Comparison of ENCODE assay signal across 9 cellular contexts in genomic region chr2:197130318-197130717, GRCh38.
DNase-seq lines count a peak whose midpoint lies in the region; ATAC-seq, FAIRE-seq and TF ChIP-seq lines count a peak whose summit lies in the region.
"Had no signal": no experiment of that assay in that cellular context is flagged by ENCODE, and none has a peak within 500 bp of the region (broad histone marks: within the 10 kb centered on the region; RNA-seq: fewer than 3 reads in every experiment).

No MANE protein-coding gene starts in this region.

- peaks cover 22 to 35% (median 28%) of the 10 kb centered on the region in 10 experiments for H3K4me1 ChIP-seq in BLaER1 treated with 17β-estradiol and CSF1 and Interleukin-3, amounts not matched to agents 10 nM and 100 nM

- intact Hi-C loops in activated B cell treated with CpG ODN at 0.5 μM for 24 hours (cut with micrococcal nuclease): loop anchor here (1.0 to 10.0 kb wide), 8 partner anchors 8 to 886 kb away; no protein-coding TSS in a partner anchor

- POLR2A ChIA-PET in activated B cell treated with CpG ODN at 0.5 μM for 24 hours (lab: Charles Lee): interaction anchor here (0.8 to 3.9 kb wide), 9 partner anchors 11 to 75 kb away, joined by 4 to 48 read pairs (median 6); no protein-coding TSS in a partner anchor

- peak overlapping the region; percentile 44 to 74 (median 63); a peak in 21 of 22 replicates for H3K4me2 ChIP-seq in BLaER1 treated with 17β-estradiol and CSF1 and Interleukin-3, amounts not matched to agents 10 nM and 100 nM

- H3K36me3 Mint-ChIP-seq in activated B cell treated with CpG ODN at 0.5 μM for 24 hours (ENCODE audit: low read depth): peaks cover 57% of the 10 kb centered on the region

- ATAC-seq in HG03025 (IDR thresholded peaks at IDR 0.05; ENCODE audit: low FRiP score, unreplicated experiment): peak; percentile 55
- peak; percentile 69 for ATAC-seq in activated B cell treated with CpG ODN at 0.5 μM for 24 hours (ENCODE audit: low read depth)

- peak overlapping the region; percentile 82 for H3K4me3 Mint-ChIP-seq in activated B cell treated with CpG ODN at 0.5 μM for 24 hours

- CTCF ChIA-PET in activated B cell treated with CpG ODN at 0.5 μM for 24 hours (lab: Charles Lee): interaction anchor here (1.0 to 3.3 kb wide), 5 partner anchors 11 to 38 kb away, joined by 3 to 12 read pairs (median 4); no protein-coding TSS in a partner anchor

- H3K9me3 Mint-ChIP-seq in activated B cell treated with CpG ODN at 0.5 μM for 24 hours: peaks cover 2% of the 10 kb centered on the region

- peak; percentile 98 for FAIRE-seq in GM19239 (lab: Jason Lieb, UNC)
- FAIRE-seq: TTC549 had no signal

- peak overlapping the region; percentile 98 for H3K27ac Mint-ChIP-seq in activated B cell treated with CpG ODN at 0.5 μM for 24 hours

- peaks cover 0 to 40% (median 0%) of the 10 kb centered on the region in 11 experiments; a peak in 2 of 22 replicates for H4K20me1 ChIP-seq in BLaER1 treated with 17β-estradiol and CSF1 and Interleukin-3, amounts not matched to agents 10 nM and 100 nM

- peaks cover 71% of the 10 kb centered on the region for H3K4me1 Mint-ChIP-seq in activated B cell treated with CpG ODN at 0.5 μM for 24 hours

- peaks cover 0 to 78% (median 0%) of the 10 kb centered on the region in 11 experiments; a peak in 7 of 22 replicates for H3K36me3 ChIP-seq in BLaER1 treated with 17β-estradiol and CSF1 and Interleukin-3, amounts not matched to agents 10 nM and 100 nM

- DNase-seq in GM19239 (ENCODE audit: insufficient read length, low spot score): peak; percentile 50
- DNase-seq in activated B cell treated with CpG ODN at 0.5 μM for 24 hours: no peak
- no peak for DNase-seq in foreskin fibroblast
- DNase-seq in kidney glomerular epithelial cell (lab: John Stamatoyannopoulos, UW): no peak
- DNase-seq in activated gamma-delta T cell treated with Interleukin-2 at 50 U/mL for 16 hours: no peak
- DNase-seq in caudate nucleus (lab: John Stamatoyannopoulos, UW): no peak

- peak overlapping the region in 7 of 11 experiments; percentile 16 to 74 (median 64); a peak in 12 of 22 replicates for H3K27ac ChIP-seq in BLaER1 treated with 17β-estradiol and CSF1 and Interleukin-3, amounts not matched to agents 10 nM and 100 nM
- H3K27ac ChIP-seq in caudate nucleus (ENCODE audit: low read depth, low read length): no peak overlapping the region

- peaks cover 0 to 14% (median 10%) of the 10 kb centered on the region in 11 experiments; a peak in 12 of 22 replicates for H3K9me3 ChIP-seq in BLaER1 treated with 17β-estradiol and CSF1 and Interleukin-3, amounts not matched to agents 10 nM and 100 nM (replicated peaks in 1 of 11)

- peak overlapping the region in 4 of 11 experiments; percentile 4 to 45 (median 34); a peak in 2 of 22 replicates for H3K9ac ChIP-seq in BLaER1 treated with 17β-estradiol and CSF1 and Interleukin-3, amounts not matched to agents 10 nM and 100 nM

- TF ChIP-seq CTCF in activated B cell treated with CpG ODN at 0.5 μM for 24 hours (IDR thresholded peaks at IDR 0.05) (no peak), foreskin fibroblast (IDR thresholded peaks at IDR 0.05; ENCODE audit: low read depth, low read length) (no peak)

- H3K4me3 ChIP-seq in BLaER1 treated with 17β-estradiol and CSF1 and Interleukin-3, amounts not matched to agents 10 nM and 100 nM: no peak overlapping the region
- H3K4me3 ChIP-seq in foreskin fibroblast (ENCODE audit: low read depth in 1 of 2, low read length in 2 of 2): no peak overlapping the region

- no peaks in the 10 kb centered on the region for H3K27me3 Mint-ChIP-seq in activated B cell treated with CpG ODN at 0.5 μM for 24 hours

- H3K27me3 ChIP-seq in BLaER1 treated with 17β-estradiol and CSF1 and Interleukin-3, amounts not matched to agents 10 nM and 100 nM: no peaks in the 10 kb centered on the region
